1 cellular context compared by ENCODE assay signal in genomic region chr11:75543808-75544207, GRCh38.
TF ChIP-seq lines count a peak whose summit lies in the region.

No MANE protein-coding gene starts in this region.

TF ChIP-seq in K562, 482 proteins besides CTCF, POLR2A, EP300 and RAD21 (continued from another document):
- TF ChIP-seq, protein P1, sequence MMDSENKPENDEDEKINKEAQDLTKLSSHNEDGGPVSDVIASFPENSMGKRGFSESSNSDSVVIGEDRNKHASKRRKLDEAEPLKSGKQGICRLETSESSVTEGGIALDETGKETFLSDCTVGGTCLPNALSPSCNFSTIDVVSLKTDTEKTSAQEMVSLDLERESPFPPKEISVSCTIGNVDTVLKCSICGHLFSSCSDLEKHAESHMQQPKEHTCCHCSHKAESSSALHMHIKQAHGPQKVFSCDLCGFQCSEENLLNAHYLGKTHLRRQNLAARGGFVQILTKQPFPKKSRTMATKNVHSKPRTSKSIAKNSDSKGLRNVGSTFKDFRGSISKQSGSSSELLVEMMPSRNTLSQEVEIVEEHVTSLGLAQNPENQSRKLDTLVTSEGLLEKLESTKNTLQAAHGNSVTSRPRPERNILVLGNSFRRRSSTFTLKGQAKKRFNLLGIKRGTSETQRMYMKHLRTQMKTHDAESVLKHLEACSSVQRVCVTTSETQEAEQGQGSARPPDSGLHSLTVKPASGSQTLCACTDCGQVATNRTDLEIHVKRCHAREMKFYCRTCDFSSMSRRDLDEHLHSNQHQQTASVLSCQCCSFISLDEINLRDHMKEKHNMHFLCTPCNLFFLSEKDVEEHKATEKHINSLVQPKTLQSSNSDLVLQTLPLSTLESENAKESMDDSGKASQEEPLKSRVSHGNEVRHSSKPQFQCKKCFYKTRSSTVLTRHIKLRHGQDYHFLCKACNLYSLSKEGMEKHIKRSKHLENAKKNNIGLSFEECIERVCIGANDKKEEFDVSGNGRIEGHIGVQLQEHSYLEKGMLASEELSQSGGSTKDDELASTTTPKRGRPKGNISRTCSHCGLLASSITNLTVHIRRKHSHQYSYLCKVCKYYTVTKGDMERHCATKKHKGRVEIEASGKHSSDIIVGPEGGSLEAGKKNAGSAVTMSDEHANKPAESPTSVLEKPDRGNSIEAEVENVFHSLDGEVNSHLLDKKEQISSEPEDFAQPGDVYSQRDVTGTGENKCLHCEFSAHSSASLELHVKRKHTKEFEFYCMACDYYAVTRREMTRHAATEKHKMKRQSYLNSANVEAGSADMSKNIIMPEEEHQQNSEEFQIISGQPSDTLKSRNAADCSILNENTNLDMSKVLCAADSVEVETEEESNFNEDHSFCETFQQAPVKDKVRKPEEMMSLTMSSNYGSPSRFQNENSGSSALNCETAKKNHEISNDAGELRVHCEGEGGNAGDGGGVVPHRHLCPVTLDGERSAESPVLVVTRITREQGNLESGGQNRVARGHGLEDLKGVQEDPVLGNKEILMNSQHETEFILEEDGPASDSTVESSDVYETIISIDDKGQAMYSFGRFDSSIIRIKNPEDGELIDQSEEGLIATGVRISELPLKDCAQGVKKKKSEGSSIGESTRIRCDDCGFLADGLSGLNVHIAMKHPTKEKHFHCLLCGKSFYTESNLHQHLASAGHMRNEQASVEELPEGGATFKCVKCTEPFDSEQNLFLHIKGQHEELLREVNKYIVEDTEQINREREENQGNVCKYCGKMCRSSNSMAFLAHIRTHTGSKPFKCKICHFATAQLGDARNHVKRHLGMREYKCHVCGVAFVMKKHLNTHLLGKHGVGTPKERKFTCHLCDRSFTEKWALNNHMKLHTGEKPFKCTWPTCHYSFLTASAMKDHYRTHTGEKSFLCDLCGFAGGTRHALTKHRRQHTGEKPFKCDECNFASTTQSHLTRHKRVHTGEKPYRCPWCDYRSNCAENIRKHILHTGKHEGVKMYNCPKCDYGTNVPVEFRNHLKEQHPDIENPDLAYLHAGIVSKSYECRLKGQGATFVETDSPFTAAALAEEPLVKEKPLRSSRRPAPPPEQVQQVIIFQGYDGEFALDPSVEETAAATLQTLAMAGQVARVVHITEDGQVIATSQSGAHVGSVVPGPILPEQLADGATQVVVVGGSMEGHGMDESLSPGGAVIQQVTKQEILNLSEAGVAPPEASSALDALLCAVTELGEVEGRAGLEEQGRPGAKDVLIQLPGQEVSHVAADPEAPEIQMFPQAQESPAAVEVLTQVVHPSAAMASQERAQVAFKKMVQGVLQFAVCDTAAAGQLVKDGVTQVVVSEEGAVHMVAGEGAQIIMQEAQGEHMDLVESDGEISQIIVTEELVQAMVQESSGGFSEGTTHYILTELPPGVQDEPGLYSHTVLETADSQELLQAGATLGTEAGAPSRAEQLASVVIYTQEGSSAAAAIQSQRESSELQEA (IDR thresholded peaks at IDR 0.05; ENCODE audit: low read depth), result no peak
- TF ChIP-seq ZBTB5 (IDR thresholded peaks at IDR 0.05) (no peak), ZNF3 (CRISPR knock-in tag; IDR thresholded peaks at IDR 0.05) (no peak), JUNB (CRISPR knock-in tag; conservative IDR thresholded peaks at IDR 0.05) (no peak), ELF1 (tag; IDR thresholded peaks at IDR 0.05) (no peak), CBX1 (IDR thresholded peaks at IDR 0.05; ENCODE audit: low read depth) (peak; percentile 67; the same call in 1 of the 2 replicates), SNIP1 (IDR thresholded peaks at IDR 0.05; ENCODE audit: low read depth) (no peak), ZNF639 (CRISPR knock-in tag; conservative IDR thresholded peaks at IDR 0.05 in 1 of 2, IDR thresholded peaks at IDR 0.05 in 1 of 2) (no peak), MLX (CRISPR knock-in tag; conservative IDR thresholded peaks at IDR 0.05) (no peak), ZNF717 (CRISPR knock-in tag; IDR thresholded peaks at IDR 0.05) (no peak), RBBP5 (IDR thresholded peaks at IDR 0.05; ENCODE audit: borderline replicate concordance, insufficient read depth, low read length, poor library complexity, severe bottlenecking) (peak; percentile 18), SMARCC2 (IDR thresholded peaks at IDR 0.05; ENCODE audit: low read depth) (no peak), STAT5B (CRISPR knock-in tag; IDR thresholded peaks at IDR 0.05) (no peak), SMAD4 (CRISPR knock-in tag; conservative IDR thresholded peaks at IDR 0.05) (no peak), POLR2AphosphoS5 (IDR thresholded peaks at IDR 0.05; ENCODE audit: control insufficient read depth, insufficient read depth, low read depth, low read length) (no peak), FOS (IDR thresholded peaks at IDR 0.05; ENCODE audit: extremely low read depth, insufficient read length) (no peak), PURB (CRISPR knock-in tag; IDR thresholded peaks at IDR 0.05; ENCODE audit: low read depth) (no peak), ZNF830 (CRISPR knock-in tag; IDR thresholded peaks at IDR 0.05) (no peak), CCNT2 (IDR thresholded peaks at IDR 0.05; ENCODE audit: borderline replicate concordance, extremely low read depth, insufficient read length, low read depth, low read length) (no peak), FOXJ3 (CRISPR knock-in tag; IDR thresholded peaks at IDR 0.05) (no peak), FUS (optimal IDR thresholded peaks at IDR 0.05; ENCODE audit: low read depth, low read length) (no peak), BMI1 (IDR thresholded peaks at IDR 0.05; ENCODE audit: low read length) (no peak), DPF2 (IDR thresholded peaks at IDR 0.05) (peak; percentile 23; the same call in 1 of the 2 replicates), RCOR1 (IDR thresholded peaks at IDR 0.05; ENCODE audit: borderline replicate concordance in 1 of 2, low read depth in 2 of 2, low read length in 2 of 2) (peak; percentile 39 to 84; a peak in 2 of 4 replicates), PHTF2 (CRISPR knock-in tag; IDR thresholded peaks at IDR 0.05) (no peak)
- TF ChIP-seq, protein P2, sequence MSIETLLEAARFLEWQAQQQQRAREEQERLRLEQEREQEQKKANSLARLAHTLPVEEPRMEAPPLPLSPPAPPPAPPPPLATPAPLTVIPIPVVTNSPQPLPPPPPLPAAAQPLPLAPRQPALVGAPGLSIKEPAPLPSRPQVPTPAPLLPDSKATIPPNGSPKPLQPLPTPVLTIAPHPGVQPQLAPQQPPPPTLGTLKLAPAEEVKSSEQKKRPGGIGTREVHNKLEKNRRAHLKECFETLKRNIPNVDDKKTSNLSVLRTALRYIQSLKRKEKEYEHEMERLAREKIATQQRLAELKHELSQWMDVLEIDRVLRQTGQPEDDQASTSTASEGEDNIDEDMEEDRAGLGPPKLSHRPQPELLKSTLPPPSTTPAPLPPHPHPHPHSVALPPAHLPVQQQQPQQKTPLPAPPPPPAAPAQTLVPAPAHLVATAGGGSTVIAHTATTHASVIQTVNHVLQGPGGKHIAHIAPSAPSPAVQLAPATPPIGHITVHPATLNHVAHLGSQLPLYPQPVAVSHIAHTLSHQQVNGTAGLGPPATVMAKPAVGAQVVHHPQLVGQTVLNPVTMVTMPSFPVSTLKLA (conservative IDR thresholded peaks at IDR 0.05), result peak in 1 of 2 experiments; percentile 32; a peak in 1 of 4 replicates
